8 cellular contexts compared by ENCODE assay signal in genomic region chr2:199985625-199986207, GRCh38. TPM values are rescaled to one million over a fixed set of nuclear protein-coding genes. Genes with fewer than 3 reads are reported as not detected.
DNase-seq lines count a peak whose midpoint lies in the region; ATAC-seq and TF ChIP-seq lines count a peak whose summit lies in the region.

No MANE protein-coding gene starts in this region.

- H3K27ac ChIP-seq in CD4-positive, alpha-beta memory T cell (ENCODE audit: low read depth, low read length) = no peak overlapping the region
- no peak overlapping the region for H3K27ac ChIP-seq in PC-3 (ENCODE audit: low read length)
- H3K27ac ChIP-seq in neuronal stem cell (replicated peaks; ENCODE audit: low read length) = no peak overlapping the region

- H3K4me3 ChIP-seq in CD4-positive, alpha-beta memory T cell (ENCODE audit: low read length in 2 of 2) = no peak overlapping the region
- H3K4me3 ChIP-seq in PC-3 (ENCODE audit: low read length) = no peak overlapping the region
- H3K4me3 ChIP-seq in fibroblast of mammary gland (ENCODE audit: control insufficient read depth, low read depth, low read length) = no peak overlapping the region
- H3K4me3 ChIP-seq in neuronal stem cell (ENCODE audit: low read length in 2 of 2) = no peak overlapping the region

- H3K9me3 ChIP-seq in CD4-positive, alpha-beta memory T cell (ENCODE audit: control insufficient read depth in 1 of 2, low read length in 2 of 2) = no peaks in the 10 kb centered on the region
- H3K9me3 ChIP-seq in PC-3 (ENCODE audit: low read length) (no peaks in the 10 kb centered on the region), neuronal stem cell (replicated peaks in 1 of 2; ENCODE audit: control insufficient read depth in 2 of 2, insufficient read depth in 1 of 2, low read depth in 1 of 2, low read length in 2 of 2) (no peaks in the 10 kb centered on the region)

- POLR2A ChIA-PET in CD4-positive, alpha-beta memory T cell (lab: Charles Lee; ENCODE audit: partially characterized antibody) = interaction anchor here (0.8 to 1.1 kb wide), 2 partner anchors 31 to 483 kb away, joined by 3 to 4 read pairs; no protein-coding TSS in a partner anchor
- POLR2A ChIA-PET in PC-3 (lab: Charles Lee; ENCODE audit: unreplicated experiment) = no interaction called here

- no peaks in the 10 kb centered on the region for H3K9me2 ChIP-seq in PC-3 (replicated peaks; ENCODE audit: low read length)

- no peak overlapping the region for H3K4ac ChIP-seq in neuronal stem cell (ENCODE audit: low read length)

- TF ChIP-seq CTCF in GM20000 (IDR thresholded peaks at IDR 0.05; ENCODE audit: extremely low read depth, missing control alignments) = no peak
- TF ChIP-seq CTCF in PC-3 (conservative IDR thresholded peaks at IDR 0.05; ENCODE audit: low read depth, low read length) = peak; percentile 88
- peak; percentile 92 for TF ChIP-seq CTCF in fibroblast of mammary gland (conservative IDR thresholded peaks at IDR 0.05; ENCODE audit: control insufficient read depth, insufficient read depth, low read depth, low read length)

- no peak overlapping the region for H4K8ac ChIP-seq in neuronal stem cell (ENCODE audit: low read depth, low read length)

- DNase-seq in CD4-positive, alpha-beta memory T cell = peak; percentile 42 to 58 (median 50)
- DNase-seq in GM20000 (ENCODE audit: low spot score) = peak; percentile 35
- peak; percentile 25 for DNase-seq in HuH-7.5 (ENCODE audit: low spot score)
- peak; percentile 86 for DNase-seq in PC-3
- peak; percentile 43 for DNase-seq in activated T-cell treated with anti-CD3 and anti-CD28 coated beads for 24 hours (ENCODE audit: low read depth)
- peak; percentile 85 for DNase-seq in fibroblast of mammary gland (ENCODE audit: low read depth)
- DNase-seq in neuronal stem cell (ENCODE audit: low spot score) = peak; percentile 49
- DNase-seq in occipital lobe (lab: John Stamatoyannopoulos, UW) = no peak

- H3K27me3 ChIP-seq in CD4-positive, alpha-beta memory T cell (ENCODE audit: insufficient read depth, low read length) = no peaks in the 10 kb centered on the region
- H3K27me3 ChIP-seq in PC-3 (ENCODE audit: low read length) (no peaks in the 10 kb centered on the region), neuronal stem cell (ENCODE audit: control insufficient read depth in 3 of 3, insufficient read depth in 3 of 3, low read depth in 1 of 3, low read length in 3 of 3) (no peaks in the 10 kb centered on the region)

- H2BK15ac ChIP-seq in neuronal stem cell (ENCODE audit: low read length) = no peak overlapping the region

- H3K4me1 ChIP-seq in CD4-positive, alpha-beta memory T cell (ENCODE audit: insufficient read depth, low read length) = no peaks in the 10 kb centered on the region
- H3K4me1 ChIP-seq in PC-3 (ENCODE audit: insufficient read depth, low read length) (no peaks in the 10 kb centered on the region; the same call in 1 of the 2 replicates), neuronal stem cell (ENCODE audit: control insufficient read depth in 2 of 2, insufficient read depth in 1 of 2, low read depth in 1 of 2, low read length in 2 of 2) (peaks cover 3 to 19% of the 10 kb centered on the region in 2 donors)

- peak; percentile 90 for ATAC-seq in PC-3

- no peak overlapping the region for H2BK12ac ChIP-seq in neuronal stem cell (ENCODE audit: low read length)

- no peak overlapping the region for H3K18ac ChIP-seq in neuronal stem cell (ENCODE audit: low read length)

- H2BK120ac ChIP-seq in neuronal stem cell (ENCODE audit: low read depth, low read length) = no peak overlapping the region

- no peak overlapping the region for H2BK5ac ChIP-seq in neuronal stem cell (ENCODE audit: low read length)

- H3K14ac ChIP-seq in neuronal stem cell (ENCODE audit: low read length) = no peak overlapping the region

- CTCF ChIA-PET in CD4-positive, alpha-beta memory T cell (lab: Charles Lee; ENCODE audit: partially characterized antibody) = interaction anchor here (0.6 to 3.2 kb wide), 15 partner anchors 11 to 524 kb away, joined by 3 to 17 read pairs (median 4); partner anchors contain the start of gene KCTD18
- CTCF ChIA-PET in PC-3 (lab: Charles Lee) = interaction anchor here (0.5 to 1.6 kb wide), 7 partner anchors 10 to 498 kb away, joined by 3 to 5 read pairs (median 3); no protein-coding TSS in a partner anchor

- no peaks in the 10 kb centered on the region for H3K79me1 ChIP-seq in neuronal stem cell (ENCODE audit: low read depth, low read length)

- H2AK5ac ChIP-seq in neuronal stem cell (ENCODE audit: low read depth, low read length) = no peak overlapping the region

- no peak overlapping the region for H4K91ac ChIP-seq in neuronal stem cell (ENCODE audit: low read depth, low read length, poor library complexity)

- intact Hi-C loops in CD4-positive, alpha-beta memory T cell (cut with micrococcal nuclease) = loop anchor here (5.0 kb wide), 1 partner anchor 322 kb away; the partner anchor contains the start of gene SPATS2L
- intact Hi-C loops in PC-3 (cut with micrococcal nuclease) = loop anchor here (10.0 kb wide), 1 partner anchor 149 kb away; no protein-coding TSS in a partner anchor

- H3K9ac ChIP-seq in PC-3 (ENCODE audit: low read length) (no peak overlapping the region), neuronal stem cell (ENCODE audit: low read depth, low read length, poor library complexity) (no peak overlapping the region)

- no peak overlapping the region for H3K23ac ChIP-seq in neuronal stem cell (ENCODE audit: low read depth, low read length, poor library complexity)

- no peaks in the 10 kb centered on the region for H3K79me2 ChIP-seq in PC-3 (ENCODE audit: low read length)

- peaks cover 0 to 9% (median 5%) of the 10 kb centered on the region in 4 donors for H3K4me1 Mint-ChIP-seq in CD4-positive, alpha-beta memory T cell

- BruUV-seq in PC-3 (replicated peaks; lab: Mats Ljungman, UMichigan) = no TSS peak

- H3K9me3 Mint-ChIP-seq in CD4-positive, alpha-beta memory T cell = peaks cover 0 to 2% (median 0%) of the 10 kb centered on the region in 8 donors

- no peaks in the 10 kb centered on the region for H3K36me3 Mint-ChIP-seq in CD4-positive, alpha-beta memory T cell

- no peaks in the 10 kb centered on the region for H3K36me3 ChIP-seq in CD4-positive, alpha-beta memory T cell (ENCODE audit: insufficient read depth, low read length)
- H3K36me3 ChIP-seq in PC-3 (ENCODE audit: low read depth, low read length) (no peaks in the 10 kb centered on the region), neuronal stem cell (replicated peaks in 1 of 2; ENCODE audit: control insufficient read depth in 2 of 2, insufficient read depth in 2 of 2, low read length in 2 of 2) (no peaks in the 10 kb centered on the region)

- H3K27me3 Mint-ChIP-seq in CD4-positive, alpha-beta memory T cell = no peaks in the 10 kb centered on the region

- H3K27ac Mint-ChIP-seq in CD4-positive, alpha-beta memory T cell = no peak overlapping the region

- H2AFZ ChIP-seq in PC-3 (ENCODE audit: low read length) (peak overlapping the region; percentile 84), neuronal stem cell (ENCODE audit: low read length) (peak overlapping the region; percentile 88)

- H4K20me1 ChIP-seq in PC-3 (ENCODE audit: low read length) = no peaks in the 10 kb centered on the region

- H3K4me3 Mint-ChIP-seq in CD4-positive, alpha-beta memory T cell = no peak overlapping the region

- WGBS in neuronal stem cell (ENCODE audit: extremely low coverage in 2 of 2, insufficient read length in 2 of 2, insufficient replicate concordance in 1 of 2), 2 donors = no CpG with 5 or more reads among the region's 6 CpGs

- no peaks in the 10 kb centered on the region for H3F3A ChIP-seq in PC-3 (ENCODE audit: low read length, unreplicated experiment)

- H3K4me2 ChIP-seq in PC-3 (ENCODE audit: low read length) (no peak overlapping the region), neuronal stem cell (ENCODE audit: insufficient read depth, low read length, poor library complexity, severe bottlenecking) (no peak overlapping the region)

RNA-seq across cellular contexts. Expression of gene MAIP1, which starts 30.3 kb away (rescaled TPM):
- 10 to 100 TPM; 13.1 to 15.9 TPM for total RNA-seq in CD4-positive, alpha-beta memory T cell
- polyA plus RNA-seq in CD4-positive, alpha-beta memory T cell = 10 to 100 TPM; 12.5 to 15.9 TPM
- total RNA-seq in PC-3 (2014; rRNA removed) (44.7 and 49.2 TPM in 2 replicates), occipital lobe (19.5 TPM)
- 13.9 TPM for polyA plus RNA-seq in neuronal stem cell (2013, experiment 1 of 2)
- polyA plus RNA-seq in neuronal stem cell (2013, experiment 2 of 2) = 14.9 TPM

RNA-seq across cellular contexts. Expression of gene TYW5, which starts 30.4 kb away (rescaled TPM):
- total RNA-seq in CD4-positive, alpha-beta memory T cell = 10 to 100 TPM; 11.0 to 11.6 TPM
- polyA plus RNA-seq in CD4-positive, alpha-beta memory T cell = 1 to 10 TPM; 4.0 to 4.7 TPM
- 5.4 and 9.0 TPM in 2 replicates for total RNA-seq in PC-3 (2014; rRNA removed)
- polyA plus RNA-seq in neuronal stem cell (2013, experiment 1 of 2) = 5.3 TPM
- 6.0 TPM for polyA plus RNA-seq in neuronal stem cell (2013, experiment 2 of 2)
- total RNA-seq in occipital lobe = 16.5 TPM
